8 cellular contexts compared by ENCODE assay signal in genomic region chr16:2533142-2533755, GRCh38. TPM values are rescaled to one million over a fixed set of nuclear protein-coding genes. Genes with fewer than 3 reads are reported as not detected.
A peak's percentile ranks its signal among the peaks of the same experiment; 100 is the strongest.
DNase-seq lines count a peak whose midpoint lies in the region; ATAC-seq and TF ChIP-seq lines count a peak whose summit lies in the region.
"Not testable (repeated sequence)": the region's sequence is repeated elsewhere in the genome, so short reads cannot be mapped to it uniquely, and the experiment has no call there.

No MANE protein-coding gene starts in this region.

- H3K36me3 Mint-ChIP-seq in activated naive CD4-positive, alpha-beta T cell treated with anti-CD3 and anti-CD28 coated beads, Interleukin-2, amount 50 U/mL, for 24 hours; naive thymus-derived CD8-positive, alpha-beta T cell: not testable (repeated sequence)

- H3K36me3 ChIP-seq in ACC112 (ENCODE audit: insufficient read depth, low read length); RWPE2 (ENCODE audit: low read depth); hepatocyte (replicated peaks; ENCODE audit: insufficient read depth, low read depth): not testable (repeated sequence)
- peaks cover 0 to 28% of the 10 kb centered on the region in 2 experiments; a peak in 1 of 3 replicates for H3K36me3 ChIP-seq in HEK293 (ENCODE audit: control insufficient read depth in 2 of 2, insufficient read depth in 1 of 2, low read length in 2 of 2)
- peaks cover 9 to 20% of the 10 kb centered on the region in 2 donors for H3K36me3 ChIP-seq in duodenal mucosa (ENCODE audit: control insufficient read depth in 1 of 2, insufficient read depth in 2 of 2, low read length in 2 of 2)
- H3K36me3 ChIP-seq in spleen, result peaks cover 0 to 26% (median 17%) of the 10 kb centered on the region in 6 donors

- not testable (repeated sequence) for H3K9me3 ChIP-seq in HEK293 (ENCODE audit: control insufficient read depth, insufficient read depth, low read depth, low read length); RWPE2 (ENCODE audit: severe bottlenecking); duodenal mucosa (ENCODE audit: control insufficient read depth in 1 of 2, low read length in 2 of 2); hepatocyte (ENCODE audit: low read depth); spleen

- not testable (repeated sequence) for ATAC-seq in RWPE2 (ENCODE audit: low read depth); naive thymus-derived CD8-positive, alpha-beta T cell

- not testable (repeated sequence) for TF ChIP-seq CTCF in HEK293 (tag by site-specific recombination; IDR thresholded peaks at IDR 0.05); RWPE2 (IDR thresholded peaks at IDR 0.05; ENCODE audit: poor library complexity, severe bottlenecking); hepatocyte (IDR thresholded peaks at IDR 0.05; ENCODE audit: poor library complexity); spleen (IDR thresholded peaks at IDR 0.05 in 8 of 11, conservative IDR thresholded peaks at IDR 0.05 in 3 of 11)

- not testable (repeated sequence) for H3K27me3 ChIP-seq in ACC112 (ENCODE audit: insufficient read depth, low read length); RWPE2 (ENCODE audit: insufficient read depth, poor library complexity, severe bottlenecking); duodenal mucosa (ENCODE audit: control insufficient read depth in 1 of 2, insufficient read depth in 2 of 2, low read length in 2 of 2); hepatocyte; spleen (replicated peaks in 1 of 7)

- peak overlapping the region; percentile 97 for H3K27ac Mint-ChIP-seq in activated naive CD4-positive, alpha-beta T cell treated with anti-CD3 and anti-CD28 coated beads, Interleukin-2, amount 50 U/mL, for 24 hours
- peak overlapping the region; percentile 92 to 100 (median 99) for H3K27ac Mint-ChIP-seq in naive thymus-derived CD8-positive, alpha-beta T cell

- H3K79me2 ChIP-seq in ACC112 (ENCODE audit: control insufficient read depth, insufficient read depth, low read length, unreplicated experiment); hepatocyte: not testable (repeated sequence)

- peaks cover 15% of the 10 kb centered on the region for H3K4me1 Mint-ChIP-seq in activated naive CD4-positive, alpha-beta T cell treated with anti-CD3 and anti-CD28 coated beads, Interleukin-2, amount 50 U/mL, for 24 hours
- peaks cover 9 to 39% (median 25%) of the 10 kb centered on the region in 4 donors for H3K4me1 Mint-ChIP-seq in naive thymus-derived CD8-positive, alpha-beta T cell

- CTCF ChIA-PET in HEK293 (lab: Yijun Ruan, JAX), result interaction anchor here (0.5 kb wide), 1 partner anchor 9 kb away, joined by 3 read pairs; no protein-coding TSS in a partner anchor

- H3K4me3 Mint-ChIP-seq in activated naive CD4-positive, alpha-beta T cell treated with anti-CD3 and anti-CD28 coated beads, Interleukin-2, amount 50 U/mL, for 24 hours, result peak overlapping the region; percentile 93
- H3K4me3 Mint-ChIP-seq in naive thymus-derived CD8-positive, alpha-beta T cell, result peak overlapping the region; percentile 92 to 100 (median 96)

- not testable (repeated sequence) for H3K9me2 ChIP-seq in hepatocyte (replicated peaks; ENCODE audit: insufficient read depth)

- H3K27ac ChIP-seq in ACC112 (ENCODE audit: low read depth, low read length) (peak overlapping the region; percentile 3; the same call in 1 of the 2 replicates), HEK293 (ENCODE audit: extremely low read depth, low read depth, low read length) (peak overlapping the region; percentile 28; the same call in 1 of the 2 replicates), RWPE2 (ENCODE audit: poor library complexity, severe bottlenecking) (peak overlapping the region; percentile 56), duodenal mucosa (ENCODE audit: low read depth, low read length) (peak overlapping the region; percentile 87), hepatocyte (peak overlapping the region; percentile 94), spleen (peak overlapping the region; percentile 93 to 99 (median 98))

- H4K20me1 ChIP-seq in hepatocyte (ENCODE audit: insufficient read depth, poor library complexity, severe bottlenecking), result not testable (repeated sequence)

- H3K4me3 ChIP-seq in ACC112 (ENCODE audit: low read depth, low read length) (peak overlapping the region; percentile 73), RWPE2 (ENCODE audit: severe bottlenecking) (peak overlapping the region; percentile 35), duodenal mucosa (ENCODE audit: low read depth in 1 of 2, low read length in 2 of 2) (peak overlapping the region; percentile 71 to 82), hepatocyte (peak overlapping the region; percentile 34), spleen (peak overlapping the region; percentile 24 to 78 (median 56))
- not testable (repeated sequence) for H3K4me3 ChIP-seq in HEK293 (ENCODE audit: low read depth, low read length)

- H3K27me3 Mint-ChIP-seq in activated naive CD4-positive, alpha-beta T cell treated with anti-CD3 and anti-CD28 coated beads, Interleukin-2, amount 50 U/mL, for 24 hours; naive thymus-derived CD8-positive, alpha-beta T cell: not testable (repeated sequence)

- not testable (repeated sequence) for TF ChIP-seq POLR2A in spleen (IDR thresholded peaks at IDR 0.05)

- H3K4me1 ChIP-seq in ACC112 (ENCODE audit: control insufficient read depth, insufficient read depth, low read length, unreplicated experiment) (peaks cover 20% of the 10 kb centered on the region), duodenal mucosa (ENCODE audit: control insufficient read depth in 1 of 2, insufficient read depth in 2 of 2, low read length in 2 of 2) (peaks cover 7 to 17% of the 10 kb centered on the region in 2 donors), spleen (peaks cover 9 to 62% (median 38%) of the 10 kb centered on the region in 6 donors)
- H3K4me1 ChIP-seq in HEK293 (ENCODE audit: control insufficient read depth, insufficient read depth, low read length); RWPE2 (ENCODE audit: insufficient read depth, poor library complexity, severe bottlenecking); hepatocyte (ENCODE audit: insufficient read depth): not testable (repeated sequence)

- H3K4me2 ChIP-seq in hepatocyte, result peak overlapping the region; percentile 89

- peak overlapping the region; percentile 85 to 96 for H3K9ac ChIP-seq in duodenal mucosa (ENCODE audit: low read depth in 1 of 2, low read length in 2 of 2)

- intact Hi-C loops in spleen (cut with DNase I; ENCODE audit: low total_unique reads), result loop anchor here (5.0 kb wide), 1 partner anchor 129 kb away; no protein-coding TSS in a partner anchor

- not testable (repeated sequence) for DNase-seq in RWPE2 (ENCODE audit: low spot score); hepatocyte (ENCODE audit: low spot score); naive thymus-derived CD8-positive, alpha-beta T cell; spleen

- 54% methylated on average over 15 of the region's 16 CpGs for WGBS in hepatocyte (ENCODE audit: low lambda C conversion rate, missing lambda C conversion rate)
- WGBS in spleen, 5 donors, result 31 to 45% (median 40%) methylated on average over 15 to 16 of the region's 16 CpGs

- not testable (repeated sequence) for H3K9me3 Mint-ChIP-seq in activated naive CD4-positive, alpha-beta T cell treated with anti-CD3 and anti-CD28 coated beads, Interleukin-2, amount 50 U/mL, for 24 hours; naive thymus-derived CD8-positive, alpha-beta T cell

- POLR2A ChIA-PET in HEK293 (lab: Yijun Ruan, JAX), result interaction anchor here (0.8 to 3.6 kb wide), 7 partner anchors 13 to 378 kb away, joined by 3 to 25 read pairs (median 4); partner anchors contain the start of genes AMDHD2, ATP6V0C, DNASE1L2 and ECI1
- POLR2A ChIA-PET in naive thymus-derived CD8-positive, alpha-beta T cell (lab: Charles Lee), result interaction anchor here (0.6 to 10.6 kb wide), 12 partner anchors 9 to 1945 kb away, joined by 3 to 146 read pairs (median 4); partner anchors contain the start of genes AMDHD2, ATP6V0C, ELOB and PGP

- H2AFZ ChIP-seq in ACC112 (ENCODE audit: low read length, unreplicated experiment), result not testable (repeated sequence)
- peak overlapping the region; percentile 37 for H2AFZ ChIP-seq in hepatocyte

RNA-seq across cellular contexts. Expression of gene CEMP1, which starts 2.0 kb away (rescaled TPM):
- total RNA-seq in hepatocyte, result not detected in 2 replicates
- polyA plus RNA-seq in hepatocyte, result 11.1 and 21.6 TPM in 2 replicates
- 1 to 10 TPM; 1.6 to 2.1 TPM for total RNA-seq in naive thymus-derived CD8-positive, alpha-beta T cell
- 1 to 10 TPM in 2 of 3 donors, under 1 TPM in 1; 0.81 to 6.0 (median 2.8) TPM for polyA plus RNA-seq in naive thymus-derived CD8-positive, alpha-beta T cell
- total RNA-seq in spleen, result under 1 TPM in 2 of 7 donors, not detected in 5; 0.37 to 0.97 TPM
- 1 to 10 TPM in 1 of 3 donors, under 1 TPM in 2; 0.70 to 1.5 (median 0.74) TPM for polyA plus RNA-seq in spleen

RNA-seq across cellular contexts. Expression of gene PDPK1, which starts 4.6 kb away (rescaled TPM):
- total RNA-seq in hepatocyte (29.8 and 34.5 TPM in 2 replicates), spleen (10 to 100 TPM; 39.5 to 74.5 (median 56.8) TPM)
- polyA plus RNA-seq in hepatocyte (23.6 and 27.1 TPM in 2 replicates), spleen (10 to 100 TPM in 1 of 3 donors, 1 to 10 TPM in 2; 6.2 to 15.5 (median 6.2) TPM)
- total RNA-seq in naive thymus-derived CD8-positive, alpha-beta T cell, result 10 to 100 TPM; 66.1 to 69.7 TPM
- polyA plus RNA-seq in naive thymus-derived CD8-positive, alpha-beta T cell, result 10 to 100 TPM; 27.1 to 44.7 (median 28.6) TPM

RNA-seq across cellular contexts. Expression of gene AMDHD2, which starts 13.1 kb away (rescaled TPM):
- total RNA-seq in hepatocyte, result 43.6 and 50.3 TPM in 2 replicates
- polyA plus RNA-seq in hepatocyte, result 70.8 and 77.0 TPM in 2 replicates
- total RNA-seq in naive thymus-derived CD8-positive, alpha-beta T cell, result 100 to 1,000 TPM; 103 to 107 TPM
- 10 to 100 TPM; 15.2 to 17.4 (median 16.4) TPM for polyA plus RNA-seq in naive thymus-derived CD8-positive, alpha-beta T cell
- 10 to 100 TPM; 59.9 to 94.0 (median 70.9) TPM for total RNA-seq in spleen
- 10 to 100 TPM; 37.8 to 72.0 (median 38.5) TPM for polyA plus RNA-seq in spleen

RNA-seq across cellular contexts. Expression of gene ATP6V0C, which starts 19.5 kb away (rescaled TPM):
- total RNA-seq in hepatocyte (81.4 and 89.8 TPM in 2 replicates), spleen (100 to 1,000 TPM in 4 of 7 donors, 10 to 100 TPM in 3; 82.3 to 199 (median 156) TPM)
- polyA plus RNA-seq in hepatocyte (375 and 385 TPM in 2 replicates), spleen (100 to 1,000 TPM in 1 of 3 donors, 10 to 100 TPM in 2; 64.5 to 125 (median 99.7) TPM)
- 100 to 1,000 TPM; 116 to 123 TPM for total RNA-seq in naive thymus-derived CD8-positive, alpha-beta T cell
- 10 to 100 TPM; 74.9 to 84.9 (median 77.6) TPM for polyA plus RNA-seq in naive thymus-derived CD8-positive, alpha-beta T cell

RNA-seq across cellular contexts. Expression of gene TBC1D24, which starts 58.3 kb away (rescaled TPM):
- total RNA-seq in hepatocyte, result 10.4 and 13.6 TPM in 2 replicates
- polyA plus RNA-seq in hepatocyte, result 8.3 and 10.9 TPM in 2 replicates
- total RNA-seq in naive thymus-derived CD8-positive, alpha-beta T cell, result 10 to 100 TPM; 13.4 to 17.3 TPM
- polyA plus RNA-seq in naive thymus-derived CD8-positive, alpha-beta T cell, result 1 to 10 TPM; 2.6 to 3.0 (median 2.6) TPM
- 10 to 100 TPM in 6 of 7 donors, 1 to 10 TPM in 1; 9.7 to 15.3 (median 12.8) TPM for total RNA-seq in spleen
- 1 to 10 TPM; 2.2 to 5.1 (median 2.2) TPM for polyA plus RNA-seq in spleen

Comparison
In these comparisons a context has a peak if more than half of its experiments do, and no peak if none do; other contexts are left out.
1. H3K27ac ChIP-seq: peak in every context shown above with its lines; median percentile 98 in spleen; 94 in hepatocyte; 87 in duodenal mucosa; 56 in RWPE2; 28 in HEK293; 3 in ACC112.